ENCODE assay signal across 16 cellular contexts in the genomic region with DNA sequence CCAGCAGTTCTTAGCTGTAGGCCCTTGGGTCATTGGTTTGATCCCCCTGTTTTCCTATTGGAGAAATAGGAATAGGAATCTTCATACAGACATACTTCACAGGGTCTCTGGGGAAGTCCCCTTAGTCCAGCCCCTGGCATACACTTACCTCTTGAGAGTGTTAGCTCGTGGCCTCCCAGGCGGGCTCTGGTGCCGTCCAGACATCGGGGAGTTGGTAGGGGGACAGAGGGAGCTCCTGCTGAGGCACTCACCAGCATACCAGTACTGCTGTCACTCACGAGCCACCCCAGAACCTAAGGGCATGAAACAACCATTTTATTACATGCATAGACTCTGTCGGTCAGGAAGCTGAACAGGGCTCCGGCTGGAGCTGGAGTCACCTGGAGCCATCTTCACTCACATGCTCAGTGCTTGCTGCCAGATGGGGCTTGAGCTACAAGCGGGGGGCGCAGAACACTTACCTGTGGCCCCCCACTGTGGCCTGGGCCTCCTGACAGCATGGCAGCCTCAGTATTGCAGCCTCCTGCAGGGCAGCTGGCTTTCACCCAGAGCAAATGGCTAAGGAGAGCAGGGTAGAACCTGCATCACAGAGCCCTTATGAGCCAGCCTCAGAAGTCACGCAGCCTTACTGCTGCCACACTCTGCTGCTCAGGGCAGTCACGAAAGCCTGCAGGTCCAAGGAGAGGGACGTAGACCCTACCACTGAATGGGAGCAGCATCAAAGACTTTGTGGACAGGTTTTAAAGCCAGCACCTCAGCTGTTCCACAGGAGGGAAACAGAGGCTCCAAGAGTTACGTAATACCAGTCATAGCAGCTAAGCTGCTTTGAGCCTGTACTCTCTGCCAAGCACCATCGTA. TPM values are rescaled to one million over a fixed set of nuclear protein-coding genes. Genes with fewer than 3 reads are reported as not detected.
DNase-seq lines count a peak whose midpoint lies in the region; ATAC-seq and TF ChIP-seq lines count a peak whose summit lies in the region.
"Had no signal": no experiment of that assay in that cellular context is flagged by ENCODE, and none has a peak within 500 bp of the region (broad histone marks: within the 10 kb centered on the region; RNA-seq: fewer than 3 reads in every experiment).

No MANE protein-coding gene starts in this region.

- H3K4me3 Mint-ChIP-seq in activated naive CD8-positive, alpha-beta T cell treated with anti-CD3 and anti-CD28 coated beads, Interleukin-2, amount 10 ng/mL, durations not matched to agents 7 days and 5 days: no peak overlapping the region
- H3K4me3 Mint-ChIP-seq in activated naive CD8-positive, alpha-beta T cell treated with anti-CD3 and anti-CD28 coated beads for 36 hours: no peak overlapping the region
- H3K4me3 Mint-ChIP-seq in type B pancreatic cell: no peak overlapping the region
- H3K4me3 Mint-ChIP-seq in stimulated activated naive B cell treated with anti-CD40 and anti-IgM and Interleukin-4, amounts not matched to agents 10 μg/mL and 1 μg/mL and 100 μg/mL, for 72 hours: no peak overlapping the region
- H3K4me3 Mint-ChIP-seq: stimulated activated memory B cell treated with anti-CD40 and anti-IgM and Interleukin-4, amounts not matched to agents 10 μg/mL and 1 μg/mL and 100 μg/mL, for 72 hours had no signal

- no peak overlapping the region for H3K27ac Mint-ChIP-seq in activated naive CD8-positive, alpha-beta T cell treated with anti-CD3 and anti-CD28 coated beads, Interleukin-2, amount 10 ng/mL, durations not matched to agents 7 days and 5 days
- H3K27ac Mint-ChIP-seq in activated naive CD8-positive, alpha-beta T cell treated with anti-CD3 and anti-CD28 coated beads for 36 hours: no peak overlapping the region
- H3K27ac Mint-ChIP-seq in type B pancreatic cell: no peak overlapping the region
- no peak overlapping the region for H3K27ac Mint-ChIP-seq in stimulated activated naive B cell treated with anti-CD40 and anti-IgM and Interleukin-4, amounts not matched to agents 10 μg/mL and 1 μg/mL and 100 μg/mL, for 72 hours
- H3K27ac Mint-ChIP-seq: stimulated activated memory B cell treated with anti-CD40 and anti-IgM and Interleukin-4, amounts not matched to agents 10 μg/mL and 1 μg/mL and 100 μg/mL, for 72 hours had no signal

- H3K36me3 ChIP-seq in lower lobe of right lung: no peaks in the 10 kb centered on the region

- no peaks in the 10 kb centered on the region for H3K27me3 ChIP-seq in lower lobe of right lung (ENCODE audit: low read depth)

- TF ChIP-seq CTCF in lower lobe of right lung (IDR thresholded peaks at IDR 0.05): no peak
- TF ChIP-seq CTCF in type B pancreatic cell (conservative IDR thresholded peaks at IDR 0.05): no peak

- peaks cover 18% of the 10 kb centered on the region for H3K4me1 ChIP-seq in lower lobe of right lung

- H3K4me3 ChIP-seq in lower lobe of right lung: no peak overlapping the region
- H3K4me3 ChIP-seq: mucosa of descending colon had no signal

- ATAC-seq in activated naive CD8-positive, alpha-beta T cell treated with anti-CD3 and anti-CD28 coated beads, Interleukin-2, amount 10 ng/mL, durations not matched to agents 7 days and 5 days (ENCODE audit: low read depth): no peak
- ATAC-seq in lower lobe of right lung (no peak), GM18870 (IDR thresholded peaks at IDR 0.05; ENCODE audit: unreplicated experiment) (no peak)
- no peak for ATAC-seq in stimulated activated naive B cell treated with anti-CD40 and anti-IgM and Interleukin-4, amounts not matched to agents 10 μg/mL and 1 μg/mL and 100 μg/mL, for 72 hours (replicated peaks)
- ATAC-seq: mucosa of descending colon; stimulated activated memory B cell treated with anti-CD40 and anti-IgM and Interleukin-4, amounts not matched to agents 10 μg/mL and 1 μg/mL and 100 μg/mL, for 72 hours had no signal

- H3K4me1 Mint-ChIP-seq in activated naive CD8-positive, alpha-beta T cell treated with anti-CD3 and anti-CD28 coated beads, Interleukin-2, amount 10 ng/mL, durations not matched to agents 7 days and 5 days: no peaks in the 10 kb centered on the region
- no peaks in the 10 kb centered on the region for H3K4me1 Mint-ChIP-seq in activated naive CD8-positive, alpha-beta T cell treated with anti-CD3 and anti-CD28 coated beads for 36 hours
- H3K4me1 Mint-ChIP-seq in type B pancreatic cell (ENCODE audit: unreplicated experiment): peaks cover 18% of the 10 kb centered on the region
- H3K4me1 Mint-ChIP-seq in stimulated activated naive B cell treated with anti-CD40 and anti-IgM and Interleukin-4, amounts not matched to agents 10 μg/mL and 1 μg/mL and 100 μg/mL, for 72 hours: no peaks in the 10 kb centered on the region
- H3K4me1 Mint-ChIP-seq: stimulated activated memory B cell treated with anti-CD40 and anti-IgM and Interleukin-4, amounts not matched to agents 10 μg/mL and 1 μg/mL and 100 μg/mL, for 72 hours had no signal

- H3K9me3 ChIP-seq in lower lobe of right lung: no peaks in the 10 kb centered on the region
- H3K9me3 ChIP-seq: mucosa of descending colon had no signal

- peak; percentile 15 for DNase-seq in activated naive CD8-positive, alpha-beta T cell treated with anti-CD3 and anti-CD28 coated beads, Interleukin-2, amount 10 ng/mL, durations not matched to agents 7 days and 5 days
- DNase-seq in activated naive CD8-positive, alpha-beta T cell treated with anti-CD3 and anti-CD28 coated beads for 36 hours: no peak
- DNase-seq in cerebellar cortex (ENCODE audit: low spot score) (peak; percentile 66), lower lobe of right lung (peak; percentile 36), type B pancreatic cell (ENCODE audit: extremely low spot score, unreplicated experiment) (peak; percentile 60), UCSD-AML1 (lab: John Stamatoyannopoulos, UW; ENCODE audit: unreplicated experiment) (no peak)
- no peak for DNase-seq in stimulated activated naive B cell treated with anti-CD40 and anti-IgM and Interleukin-4, amounts not matched to agents 10 μg/mL and 1 μg/mL and 100 μg/mL, for 72 hours
- DNase-seq: EL, mucosa of descending colon, NCI-H1048, occipital lobe, SHP77 had no signal

- POLR2A ChIA-PET in activated naive CD8-positive, alpha-beta T cell treated with anti-CD3 and anti-CD28 coated beads, Interleukin-2, amount 10 ng/mL, durations not matched to agents 7 days and 5 days (lab: Charles Lee): no interaction called here

- no peaks in the 10 kb centered on the region for H3K36me3 Mint-ChIP-seq in activated naive CD8-positive, alpha-beta T cell treated with anti-CD3 and anti-CD28 coated beads, Interleukin-2, amount 10 ng/mL, durations not matched to agents 7 days and 5 days
- no peaks in the 10 kb centered on the region for H3K36me3 Mint-ChIP-seq in activated naive CD8-positive, alpha-beta T cell treated with anti-CD3 and anti-CD28 coated beads for 36 hours
- no peaks in the 10 kb centered on the region for H3K36me3 Mint-ChIP-seq in type B pancreatic cell
- peaks cover 9 to 26% of the 10 kb centered on the region in 2 donors for H3K36me3 Mint-ChIP-seq in stimulated activated naive B cell treated with anti-CD40 and anti-IgM and Interleukin-4, amounts not matched to agents 10 μg/mL and 1 μg/mL and 100 μg/mL, for 72 hours

- no peak overlapping the region for H3K27ac ChIP-seq in lower lobe of right lung
- H3K27ac ChIP-seq: epithelial cell of prostate had no signal

- intact Hi-C loops in lower lobe of right lung (cut with DNase I): no loop called here

- H3K9me3 Mint-ChIP-seq in activated naive CD8-positive, alpha-beta T cell treated with anti-CD3 and anti-CD28 coated beads, Interleukin-2, amount 10 ng/mL, durations not matched to agents 7 days and 5 days: no peaks in the 10 kb centered on the region
- no peaks in the 10 kb centered on the region for H3K9me3 Mint-ChIP-seq in activated naive CD8-positive, alpha-beta T cell treated with anti-CD3 and anti-CD28 coated beads for 36 hours
- no peaks in the 10 kb centered on the region for H3K9me3 Mint-ChIP-seq in type B pancreatic cell
- H3K9me3 Mint-ChIP-seq in stimulated activated naive B cell treated with anti-CD40 and anti-IgM and Interleukin-4, amounts not matched to agents 10 μg/mL and 1 μg/mL and 100 μg/mL, for 72 hours: no peaks in the 10 kb centered on the region
- H3K9me3 Mint-ChIP-seq: stimulated activated memory B cell treated with anti-CD40 and anti-IgM and Interleukin-4, amounts not matched to agents 10 μg/mL and 1 μg/mL and 100 μg/mL, for 72 hours had no signal

- H3K27me3 Mint-ChIP-seq in activated naive CD8-positive, alpha-beta T cell treated with anti-CD3 and anti-CD28 coated beads, Interleukin-2, amount 10 ng/mL, durations not matched to agents 7 days and 5 days: no peaks in the 10 kb centered on the region
- H3K27me3 Mint-ChIP-seq in activated naive CD8-positive, alpha-beta T cell treated with anti-CD3 and anti-CD28 coated beads for 36 hours: no peaks in the 10 kb centered on the region
- no peaks in the 10 kb centered on the region for H3K27me3 Mint-ChIP-seq in type B pancreatic cell
- no peaks in the 10 kb centered on the region for H3K27me3 Mint-ChIP-seq in stimulated activated naive B cell treated with anti-CD40 and anti-IgM and Interleukin-4, amounts not matched to agents 10 μg/mL and 1 μg/mL and 100 μg/mL, for 72 hours
- H3K27me3 Mint-ChIP-seq: stimulated activated memory B cell treated with anti-CD40 and anti-IgM and Interleukin-4, amounts not matched to agents 10 μg/mL and 1 μg/mL and 100 μg/mL, for 72 hours had no signal

RNA-seq across cellular contexts. Expression of a gene that starts 58.3 kb away (rescaled TPM):
- not detected for total RNA-seq in activated naive CD8-positive, alpha-beta T cell treated with anti-CD3 and anti-CD28 coated beads, Interleukin-2, amount 10 ng/mL, durations not matched to agents 7 days and 5 days
- not detected for total RNA-seq in activated naive CD8-positive, alpha-beta T cell treated with anti-CD3 and anti-CD28 coated beads for 36 hours
- total RNA-seq in lower lobe of right lung (11.4 TPM), type B pancreatic cell (ENCODE audit: low replicate concordance) (5.4 and 20.6 TPM in 2 replicates)
- total RNA-seq: T-helper 1 cell treated with Interleukin-12 subunit alpha and Interleukin-12 subunit beta and Interleukin-4 antibody, amounts not matched to agents 30 ng/mL and 1 ng/mL, for 36 hours had no signal

Comparison
In these comparisons a context has a peak if more than half of its experiments do, and no peak if none do; other contexts are left out.
1. DNase-seq: peak in activated naive CD8-positive, alpha-beta T cell treated with anti-CD3 and anti-CD28 coated beads, Interleukin-2, amount 10 ng/mL, durations not matched to agents 7 days and 5 days (single experiment), cerebellar cortex (single experiment), lower lobe of right lung (single experiment) and type B pancreatic cell (single experiment); none in activated naive CD8-positive, alpha-beta T cell treated with anti-CD3 and anti-CD28 coated beads for 36 hours (single experiment), UCSD-AML1 (single experiment) and stimulated activated naive B cell treated with anti-CD40 and anti-IgM and Interleukin-4, amounts not matched to agents 10 μg/mL and 1 μg/mL and 100 μg/mL, for 72 hours (single experiment).